In the genomic region with DNA sequence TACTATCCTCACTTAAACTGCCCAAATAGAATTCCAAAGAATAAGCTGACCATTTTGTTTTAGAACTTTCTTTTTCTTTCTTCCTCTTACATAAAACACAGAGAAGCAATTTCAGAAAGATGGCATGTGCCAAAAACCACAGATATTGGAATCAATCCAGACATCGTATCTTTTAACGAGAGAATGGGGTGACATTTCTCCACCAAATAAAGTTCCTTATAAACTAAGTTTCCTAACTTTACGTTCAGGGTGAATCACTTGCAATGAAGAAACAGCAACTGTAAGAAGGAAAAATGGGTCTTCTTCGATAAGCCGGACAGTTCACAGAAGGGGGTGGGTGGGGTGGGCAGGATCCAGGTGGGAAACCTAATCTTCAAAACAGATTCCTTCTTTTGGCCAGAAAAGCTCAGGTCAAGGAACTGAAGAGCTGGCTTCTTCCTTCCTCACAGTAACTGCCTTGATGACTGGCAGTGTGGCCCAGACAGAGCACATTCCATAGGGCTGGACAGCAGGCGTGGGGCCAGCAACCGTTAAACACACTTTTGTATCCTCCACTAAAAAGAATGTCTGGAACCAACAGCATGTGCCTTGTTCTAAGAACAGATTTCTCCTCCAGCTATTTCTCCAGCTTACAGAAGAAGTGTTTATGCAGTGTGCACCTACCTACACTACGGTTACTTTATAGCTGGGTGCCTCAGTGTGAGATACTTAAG, we compare ENCODE assay signal across 8 cellular contexts. TPM values are rescaled to one million over a fixed set of nuclear protein-coding genes. Genes with fewer than 3 reads are reported as not detected.
DNase-seq lines count a peak whose midpoint lies in the region; ATAC-seq and TF ChIP-seq lines count a peak whose summit lies in the region.

No MANE protein-coding gene starts in this region.

- H3K27ac Mint-ChIP-seq in activated CD4-positive, alpha-beta T cell treated with anti-CD3 and anti-CD28 coated beads for 36 hours = no peak overlapping the region

- DNase-seq in MG63 (peak; percentile 78), colonic mucosa (no peak), left lobe of liver (ENCODE audit: low spot score) (no peak), transverse colon (peak; percentile 49)
- no peak for DNase-seq in activated CD4-positive, alpha-beta T cell treated with anti-CD3 and anti-CD28 coated beads for 36 hours

- no peak for TF ChIP-seq EP300 in transverse colon (IDR thresholded peaks at IDR 0.05; ENCODE audit: low read depth)

- no peak overlapping the region for H3K9ac ChIP-seq in colonic mucosa (ENCODE audit: low read depth in 2 of 2, low read length in 2 of 2)

- H3K27me3 ChIP-seq in MG63 (no peaks in the 10 kb centered on the region), colonic mucosa (no peaks in the 10 kb centered on the region), transverse colon (no peaks in the 10 kb centered on the region)

- no peak overlapping the region for H3K4me3 Mint-ChIP-seq in activated CD4-positive, alpha-beta T cell treated with anti-CD3 and anti-CD28 coated beads for 36 hours

- TF ChIP-seq POLR2A in transverse colon (IDR thresholded peaks at IDR 0.05) = no peak

- H3K4me3 ChIP-seq in MG63 (no peak overlapping the region), colonic mucosa (no peak overlapping the region), transverse colon (no peak overlapping the region)

- peaks cover 6% of the 10 kb centered on the region for H3K36me3 Mint-ChIP-seq in activated CD4-positive, alpha-beta T cell treated with anti-CD3 and anti-CD28 coated beads for 36 hours (ENCODE audit: low read depth)

- CTCF ChIA-PET in activated CD4-positive, alpha-beta T cell treated with anti-CD3 and anti-CD28 coated beads for 36 hours (lab: Charles Lee) = interaction anchor here (0.5 kb wide), 1 partner anchor 49 kb away, joined by 3 read pairs; no protein-coding TSS in a partner anchor

- H3K36me3 ChIP-seq in MG63 (no peaks in the 10 kb centered on the region), colonic mucosa (no peaks in the 10 kb centered on the region), transverse colon (no peaks in the 10 kb centered on the region)

- no peaks in the 10 kb centered on the region for H3K4me1 ChIP-seq in colonic mucosa
- H3K4me1 ChIP-seq in transverse colon = peaks cover 11 to 76% (median 26%) of the 10 kb centered on the region in 4 donors

- no peak for TF ChIP-seq CTCF in colonic mucosa (IDR thresholded peaks at IDR 0.05)
- no peak for TF ChIP-seq CTCF in transverse colon (IDR thresholded peaks at IDR 0.05)

- in situ Hi-C loops in transverse colon (cut with MboI; ENCODE audit: low pct_ligation_motif_present in 1 of 4, low pct_unique_long_range_greater_than_20kb in 1 of 4, low sequenced_read_pairs in 3 of 4) = no loop called here

- no peaks in the 10 kb centered on the region for H3K27me3 Mint-ChIP-seq in activated CD4-positive, alpha-beta T cell treated with anti-CD3 and anti-CD28 coated beads for 36 hours

- POLR2A ChIA-PET in activated CD4-positive, alpha-beta T cell treated with anti-CD3 and anti-CD28 coated beads for 36 hours (lab: Charles Lee) = no interaction called here

- peak overlapping the region; percentile 36 for H3K27ac ChIP-seq in colonic mucosa
- H3K27ac ChIP-seq in transverse colon = peak overlapping the region; percentile 48 to 72 (median 70)

- no peaks in the 10 kb centered on the region for H3K9me3 ChIP-seq in MG63
- no peaks in the 10 kb centered on the region for H3K9me3 ChIP-seq in colonic mucosa
- H3K9me3 ChIP-seq in transverse colon = no peaks in the 10 kb centered on the region

- peak; percentile 51 for ATAC-seq in left lobe of liver
- ATAC-seq in activated CD4-positive, alpha-beta T cell treated with anti-CD3 and anti-CD28 coated beads for 36 hours = no peak
- no peak for ATAC-seq in HG03175 (IDR thresholded peaks at IDR 0.05; ENCODE audit: unreplicated experiment)
- ATAC-seq in HG03135 (IDR thresholded peaks at IDR 0.05; ENCODE audit: unreplicated experiment) = no peak
- ATAC-seq in HG03095 (IDR thresholded peaks at IDR 0.05; ENCODE audit: unreplicated experiment) = no peak

- peaks cover 23% of the 10 kb centered on the region for H3K4me1 Mint-ChIP-seq in activated CD4-positive, alpha-beta T cell treated with anti-CD3 and anti-CD28 coated beads for 36 hours

- 36 to 55% methylated on average over 3 to 8 of the region's 8 CpGs for WGBS in transverse colon (ENCODE audit: low coverage in 1 of 2), 2 donors

- intact Hi-C loops in colonic mucosa (cut with DNase I) = no loop called here
- intact Hi-C loops in transverse colon (cut with DNase I; ENCODE audit: low total_unique reads) = no loop called here
- intact Hi-C loops in activated CD4-positive, alpha-beta T cell treated with anti-CD3 and anti-CD28 coated beads for 36 hours (cut with DNase I, micrococcal nuclease) = no loop called here

- no peaks in the 10 kb centered on the region for H3K9me3 Mint-ChIP-seq in activated CD4-positive, alpha-beta T cell treated with anti-CD3 and anti-CD28 coated beads for 36 hours (ENCODE audit: low read depth)

RNA-seq across cellular contexts. Expression of a gene that starts 31.5 kb away (rescaled TPM):
- total RNA-seq in MG63 (2014; rRNA removed; shearing (Covaris generic); ENCODE audit: low replicate concordance) = 5.0 and 6.0 TPM in 2 replicates
- total RNA-seq in colonic mucosa (10 to 100 TPM; 45.8 to 46.0 TPM), left lobe of liver (27.1 TPM), transverse colon (10 to 100 TPM; 16.4 to 37.0 (median 19.9) TPM)
- 10 to 100 TPM; 24.4 to 28.7 TPM for total RNA-seq in activated CD4-positive, alpha-beta T cell treated with anti-CD3 and anti-CD28 coated beads for 36 hours

Comparison
In these comparisons a context has a peak if more than half of its experiments do, and no peak if none do; other contexts are left out.
1. DNase-seq: peak in MG63 (single experiment) and transverse colon (single experiment); none in colonic mucosa (single experiment), left lobe of liver (single experiment) and activated CD4-positive, alpha-beta T cell treated with anti-CD3 and anti-CD28 coated beads for 36 hours (single experiment).